ENCODE assay signal across 20 cellular contexts in the genomic region with DNA sequence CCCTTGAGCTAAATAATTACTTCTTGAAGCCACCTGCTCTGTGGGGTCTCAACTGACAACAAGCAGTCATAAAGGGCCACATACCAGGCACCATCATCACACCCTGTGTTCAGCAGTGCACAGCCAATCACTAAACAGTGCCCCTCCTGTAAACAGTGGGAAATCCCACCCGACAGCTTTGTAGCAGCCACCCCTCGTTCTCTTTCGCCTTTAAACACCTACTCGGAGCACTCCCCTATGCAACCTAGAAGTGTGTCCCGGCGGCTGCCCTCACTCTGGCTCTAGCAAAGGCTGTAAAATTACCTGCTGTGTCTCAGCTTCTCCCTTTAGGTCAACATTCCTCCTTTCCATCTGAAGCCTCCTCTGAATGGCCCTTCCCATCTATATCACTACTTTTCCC.
DNase-seq lines count a peak whose midpoint lies in the region; ATAC-seq and TF ChIP-seq lines count a peak whose summit lies in the region.
"Had no signal": no experiment of that assay in that cellular context is flagged by ENCODE, and none has a peak within 500 bp of the region (broad histone marks: within the 10 kb centered on the region; RNA-seq: fewer than 3 reads in every experiment).

No MANE protein-coding gene starts in this region.

- H3K4me3 ChIP-seq in right atrium auricular region: no peak overlapping the region
- no peak overlapping the region for H3K4me3 ChIP-seq in upper lobe of right lung
- H3K4me3 ChIP-seq: MG63 had no signal

- no peaks in the 10 kb centered on the region for H3K27me3 ChIP-seq in right atrium auricular region
- no peaks in the 10 kb centered on the region for H3K27me3 ChIP-seq in upper lobe of right lung
- H3K27me3 ChIP-seq: MG63 had no signal

- H3K36me3 ChIP-seq in right atrium auricular region: no peaks in the 10 kb centered on the region
- H3K36me3 ChIP-seq in upper lobe of right lung: no peaks in the 10 kb centered on the region
- H3K36me3 ChIP-seq: MG63 had no signal

- TF ChIP-seq CTCF in right atrium auricular region (IDR thresholded peaks at IDR 0.05): no peak
- no peak for TF ChIP-seq CTCF in nephron progenitor cell (IDR thresholded peaks at IDR 0.05)
- TF ChIP-seq CTCF in upper lobe of right lung (IDR thresholded peaks at IDR 0.05): no peak

- no peak overlapping the region for H3K27ac Mint-ChIP-seq in nephron progenitor cell
- no peak overlapping the region for H3K27ac Mint-ChIP-seq in stimulated activated memory B cell treated with anti-CD40 and anti-IgM and Interleukin-4, amounts not matched to agents 10 μg/mL and 1 μg/mL and 100 μg/mL, for 72 hours
- H3K27ac Mint-ChIP-seq: CD4-positive, CD25-positive, alpha-beta regulatory T cell had no signal

- intact Hi-C loops in cardiac septum (cut with DNase I): no loop called here
- intact Hi-C loops in upper lobe of right lung (cut with DNase I): no loop called here

- no peaks in the 10 kb centered on the region for H3K4me1 ChIP-seq in right atrium auricular region
- H3K4me1 ChIP-seq in upper lobe of right lung: no peaks in the 10 kb centered on the region

- H3K9me3 ChIP-seq in right atrium auricular region: no peaks in the 10 kb centered on the region
- no peaks in the 10 kb centered on the region for H3K9me3 ChIP-seq in upper lobe of right lung
- H3K9me3 ChIP-seq: MG63 had no signal

- DNase-seq in cardiac septum (ENCODE audit: low spot score) (peak; percentile 69), right atrium auricular region (ENCODE audit: low spot score) (no peak), NCI-H748 treated with DMSO at 0.1 percent for 48 hours (lab: John Stamatoyannopoulos, UW) (peak; percentile 21), nephron progenitor cell (no peak), upper lobe of right lung (peak; percentile 35), NCI-H2029 treated with DMSO at 0.1 percent for 48 hours (lab: John Stamatoyannopoulos, UW) (no peak), anterior cingulate cortex (lab: John Stamatoyannopoulos, UW) (no peak)
- DNase-seq: ACHN; AML-193; CD4-positive, CD25-positive, alpha-beta regulatory T cell; IMR-90; Karpas-422; MG63; NCI-H1092 treated with DMSO at 0.1 percent for 48 hours; NCI-H1930; NCI-H510A treated with DMSO at 0.1 percent for 48 hours; SHP77 had no signal

- H3K27me3 Mint-ChIP-seq in nephron progenitor cell (ENCODE audit: low read depth, poor library complexity): peaks cover 40% of the 10 kb centered on the region
- peaks cover 9% of the 10 kb centered on the region for H3K27me3 Mint-ChIP-seq in stimulated activated memory B cell treated with anti-CD40 and anti-IgM and Interleukin-4, amounts not matched to agents 10 μg/mL and 1 μg/mL and 100 μg/mL, for 72 hours
- H3K27me3 Mint-ChIP-seq: CD4-positive, CD25-positive, alpha-beta regulatory T cell had no signal

- no peaks in the 10 kb centered on the region for H3K36me3 Mint-ChIP-seq in nephron progenitor cell (ENCODE audit: low read depth)
- no peaks in the 10 kb centered on the region for H3K36me3 Mint-ChIP-seq in stimulated activated memory B cell treated with anti-CD40 and anti-IgM and Interleukin-4, amounts not matched to agents 10 μg/mL and 1 μg/mL and 100 μg/mL, for 72 hours
- H3K36me3 Mint-ChIP-seq: CD4-positive, CD25-positive, alpha-beta regulatory T cell had no signal

- peak overlapping the region; percentile 47 for H3K4me3 Mint-ChIP-seq in nephron progenitor cell
- H3K4me3 Mint-ChIP-seq in stimulated activated memory B cell treated with anti-CD40 and anti-IgM and Interleukin-4, amounts not matched to agents 10 μg/mL and 1 μg/mL and 100 μg/mL, for 72 hours: no peak overlapping the region
- H3K4me3 Mint-ChIP-seq: CD4-positive, CD25-positive, alpha-beta regulatory T cell had no signal

- peaks cover 36% of the 10 kb centered on the region for H3K4me1 Mint-ChIP-seq in nephron progenitor cell
- H3K4me1 Mint-ChIP-seq in stimulated activated memory B cell treated with anti-CD40 and anti-IgM and Interleukin-4, amounts not matched to agents 10 μg/mL and 1 μg/mL and 100 μg/mL, for 72 hours: no peaks in the 10 kb centered on the region
- H3K4me1 Mint-ChIP-seq: CD4-positive, CD25-positive, alpha-beta regulatory T cell had no signal

- H3K9me3 Mint-ChIP-seq in nephron progenitor cell: peaks cover 2% of the 10 kb centered on the region
- H3K9me3 Mint-ChIP-seq in stimulated activated memory B cell treated with anti-CD40 and anti-IgM and Interleukin-4, amounts not matched to agents 10 μg/mL and 1 μg/mL and 100 μg/mL, for 72 hours: peaks cover 2% of the 10 kb centered on the region

- H3K27ac ChIP-seq in right atrium auricular region (no peak overlapping the region), upper lobe of right lung (no peak overlapping the region)

- no peak for ATAC-seq in upper lobe of right lung
- no peak for ATAC-seq in stimulated activated memory B cell treated with anti-CD40 and anti-IgM and Interleukin-4, amounts not matched to agents 10 μg/mL and 1 μg/mL and 100 μg/mL, for 72 hours
- ATAC-seq: HCT116, SK-N-SH treated with all-trans-retinoic acid at 6 μM for 48 hours had no signal

Comparison
In these comparisons a context has a peak if more than half of its experiments do, and no peak if none do; other contexts are left out.
1. DNase-seq: peak in cardiac septum (single experiment), NCI-H748 treated with DMSO at 0.1 percent for 48 hours (single experiment) and upper lobe of right lung (single experiment); none in right atrium auricular region (single experiment), nephron progenitor cell (single experiment), NCI-H2029 treated with DMSO at 0.1 percent for 48 hours (single experiment) and anterior cingulate cortex (0 of 58).